9 cellular contexts compared by ENCODE assay signal in genomic region chr17:6940186-6940649, GRCh38. TPM values are rescaled to one million over a fixed set of nuclear protein-coding genes. Genes with fewer than 3 reads are reported as not detected.
DNase-seq lines count a peak whose midpoint lies in the region; ATAC-seq and TF ChIP-seq lines count a peak whose summit lies in the region.
"Had no signal": no experiment of that assay in that cellular context is flagged by ENCODE, and none has a peak within 500 bp of the region (broad histone marks: within the 10 kb centered on the region; RNA-seq: fewer than 3 reads in every experiment).

No MANE protein-coding gene starts in this region.

- no peaks in the 10 kb centered on the region for H3F3A ChIP-seq in smooth muscle cell (ENCODE audit: low read depth)

- H3K79me2 ChIP-seq in smooth muscle cell (ENCODE audit: low read depth) = no peaks in the 10 kb centered on the region

- no peaks in the 10 kb centered on the region for H3K36me3 Mint-ChIP-seq in activated CD8-positive, alpha-beta T cell treated with anti-CD3 and anti-CD28 coated beads for 36 hours (ENCODE audit: low read depth)

- H3K27me3 ChIP-seq in smooth muscle cell (ENCODE audit: low read depth) = no peaks in the 10 kb centered on the region

- WGBS in smooth muscle cell (ENCODE audit: low lambda C conversion rate) = 87% methylated on average over 7 of the region's 7 CpGs

- H3K27ac ChIP-seq in KOPT-K1 (ENCODE audit: low read depth, low read length, poor library complexity, severe bottlenecking) = peak overlapping the region; percentile 67
- H3K27ac ChIP-seq in smooth muscle cell (ENCODE audit: low read depth) = no peak overlapping the region

- no peak overlapping the region for H3K9ac ChIP-seq in smooth muscle cell (ENCODE audit: low read depth)

- H3K9me3 ChIP-seq in KOPT-K1 (ENCODE audit: insufficient read depth, low read length, poor library complexity, severe bottlenecking) (no peaks in the 10 kb centered on the region), smooth muscle cell (replicated peaks; ENCODE audit: low read depth) (no peaks in the 10 kb centered on the region)

- H3K4me1 Mint-ChIP-seq in activated CD8-positive, alpha-beta T cell treated with anti-CD3 and anti-CD28 coated beads for 36 hours (ENCODE audit: low read depth) = no peaks in the 10 kb centered on the region

- ATAC-seq in activated CD8-positive, alpha-beta T cell treated with anti-CD3 and anti-CD28 coated beads for 36 hours = peak; percentile 51
- ATAC-seq in HG03097 (IDR thresholded peaks at IDR 0.05; ENCODE audit: low FRiP score, unreplicated experiment) = no peak
- ATAC-seq in GM18520 (IDR thresholded peaks at IDR 0.05; ENCODE audit: unreplicated experiment) = no peak

- TF ChIP-seq CTCF in activated CD8-positive, alpha-beta T cell treated with anti-CD3 and anti-CD28 coated beads for 36 hours (IDR thresholded peaks at IDR 0.05) = no peak
- TF ChIP-seq CTCF in smooth muscle cell (IDR thresholded peaks at IDR 0.05; ENCODE audit: borderline replicate concordance, insufficient read depth, poor library complexity, severe bottlenecking) = no peak

- H3K9me3 Mint-ChIP-seq in activated CD8-positive, alpha-beta T cell treated with anti-CD3 and anti-CD28 coated beads for 36 hours = no peaks in the 10 kb centered on the region
- H3K9me3 Mint-ChIP-seq: H9 had no signal

- H4K20me1 ChIP-seq in smooth muscle cell (ENCODE audit: low read depth) = no peaks in the 10 kb centered on the region

- intact Hi-C loops in activated CD8-positive, alpha-beta T cell treated with anti-CD3 and anti-CD28 coated beads for 36 hours (cut with micrococcal nuclease) = no loop called here

- H3K27ac Mint-ChIP-seq in activated CD8-positive, alpha-beta T cell treated with anti-CD3 and anti-CD28 coated beads for 36 hours = no peak overlapping the region

- H3K4me3 Mint-ChIP-seq in activated CD8-positive, alpha-beta T cell treated with anti-CD3 and anti-CD28 coated beads for 36 hours = peak overlapping the region; percentile 48
- H3K4me3 Mint-ChIP-seq: H9 had no signal

- POLR2A ChIA-PET in activated CD8-positive, alpha-beta T cell treated with anti-CD3 and anti-CD28 coated beads for 36 hours (lab: Charles Lee) = no interaction called here

- DNase-seq in AG08395 (ENCODE audit: low spot score) (peak; percentile 26), medulla oblongata (ENCODE audit: extremely low spot score) (peak; percentile 60), middle frontal gyrus (ENCODE audit: extremely low spot score, low spot score) (no peak), smooth muscle cell (lab: John Stamatoyannopoulos, UW; ENCODE audit: unreplicated experiment) (no peak)
- no peak for DNase-seq in activated CD8-positive, alpha-beta T cell treated with anti-CD3 and anti-CD28 coated beads for 36 hours
- DNase-seq: H9 had no signal

- H3K4me3 ChIP-seq in smooth muscle cell = no peak overlapping the region

- no peaks in the 10 kb centered on the region for H3K4me1 ChIP-seq in smooth muscle cell (ENCODE audit: low read depth)

- H3K27me3 Mint-ChIP-seq in activated CD8-positive, alpha-beta T cell treated with anti-CD3 and anti-CD28 coated beads for 36 hours = no peaks in the 10 kb centered on the region

- CTCF ChIA-PET in activated CD8-positive, alpha-beta T cell treated with anti-CD3 and anti-CD28 coated beads for 36 hours (lab: Charles Lee) = interaction anchor here (1.2 kb wide), 1 partner anchor 26 kb away, joined by 4 read pairs; no protein-coding TSS in a partner anchor

- H3K4me2 ChIP-seq in smooth muscle cell = no peak overlapping the region

- no peak overlapping the region for H2AFZ ChIP-seq in smooth muscle cell (ENCODE audit: low read depth)

- no peaks in the 10 kb centered on the region for H3K36me3 ChIP-seq in KOPT-K1 (ENCODE audit: insufficient read depth, low read length)
- no peaks in the 10 kb centered on the region for H3K36me3 ChIP-seq in smooth muscle cell (ENCODE audit: low read depth)

RNA-seq across cellular contexts. Expression of gene ALOX12, which starts 55.6 kb away (rescaled TPM):
- not detected for total RNA-seq in activated CD8-positive, alpha-beta T cell treated with anti-CD3 and anti-CD28 coated beads for 36 hours
- total RNA-seq in smooth muscle cell = not detected in 2 replicates
- 0.35 and 0.72 TPM in 2 replicates for polyA plus RNA-seq in smooth muscle cell

Comparison
In these comparisons a context has a peak if more than half of its experiments do, and no peak if none do; other contexts are left out.
1. DNase-seq: peak in AG08395 (single experiment) and medulla oblongata (single experiment); none in activated CD8-positive, alpha-beta T cell treated with anti-CD3 and anti-CD28 coated beads for 36 hours (single experiment), middle frontal gyrus (single experiment) and smooth muscle cell (single experiment).